In genomic region chr3:102299125-102299877, GRCh38 we compare ENCODE assay signal across 15 cellular contexts.
DNase-seq lines count a peak whose midpoint lies in the region; ATAC-seq and TF ChIP-seq lines count a peak whose summit lies in the region.
"Had no signal": no experiment of that assay in that cellular context is flagged by ENCODE, and none has a peak within 500 bp of the region (broad histone marks: within the 10 kb centered on the region; RNA-seq: fewer than 3 reads in every experiment).

No MANE protein-coding gene starts in this region.

- H3K4me1 Mint-ChIP-seq in activated CD4-positive, alpha-beta T cell treated with anti-CD3 and anti-CD28 coated beads, Interleukin-2, amount 10 ng/mL, durations not matched to agents 24 days and 14 days: peaks cover 7% of the 10 kb centered on the region
- no peaks in the 10 kb centered on the region for H3K4me1 Mint-ChIP-seq in activated T-cell treated with anti-CD3 and anti-CD28 coated beads, Interleukin-2, amount 50 U/mL, for 4 hours (ENCODE audit: low read depth)

- H3K23ac ChIP-seq in mesendoderm (ENCODE audit: low read length): no peak overlapping the region
- no peak overlapping the region for H3K23ac ChIP-seq in mesenchymal stem cell (ENCODE audit: low read length in 2 of 2)

- no peaks in the 10 kb centered on the region for H3K36me3 ChIP-seq in PC-3 (ENCODE audit: low read depth, low read length)
- no peaks in the 10 kb centered on the region for H3K36me3 ChIP-seq in mesendoderm (ENCODE audit: control insufficient read depth, insufficient read depth, low read length)
- H3K36me3 ChIP-seq in mesenchymal stem cell (ENCODE audit: control insufficient read depth in 1 of 2, insufficient read depth in 2 of 2, low read depth in 1 of 2, low read length in 2 of 2): no peaks in the 10 kb centered on the region
- H3K36me3 ChIP-seq: gastroesophageal sphincter, tibial artery had no signal

- no peaks in the 10 kb centered on the region for H3K9me2 ChIP-seq in PC-3 (replicated peaks; ENCODE audit: low read length)

- H3K18ac ChIP-seq in mesendoderm (ENCODE audit: low read length): no peak overlapping the region
- H3K18ac ChIP-seq in mesenchymal stem cell (ENCODE audit: low read depth in 1 of 2, low read length in 2 of 2): no peak overlapping the region

- H3K4me2 ChIP-seq in PC-3 (ENCODE audit: low read length) (peak overlapping the region; percentile 52), mesendoderm (ENCODE audit: low read length) (no peak overlapping the region), mesenchymal stem cell (ENCODE audit: low read length, poor library complexity, severe bottlenecking) (no peak overlapping the region)

- POLR2A ChIA-PET in PC-3 (lab: Charles Lee; ENCODE audit: unreplicated experiment): interaction anchor here (0.5 kb wide), 1 partner anchor 18 kb away, joined by 4 read pairs; no protein-coding TSS in a partner anchor

- H3K4me3 ChIP-seq in PC-3 (ENCODE audit: low read length) (peak overlapping the region; percentile 13; the same call in 1 of the 2 replicates), mesendoderm (ENCODE audit: low read length) (no peak overlapping the region), mesenchymal stem cell (ENCODE audit: insufficient read depth in 1 of 2, low read depth in 1 of 2, low read length in 2 of 2) (no peak overlapping the region)
- H3K4me3 ChIP-seq: gastroesophageal sphincter, SK-N-MC, tibial artery had no signal

- no peaks in the 10 kb centered on the region for H3K9me3 Mint-ChIP-seq in activated CD4-positive, alpha-beta T cell treated with anti-CD3 and anti-CD28 coated beads, Interleukin-2, amount 10 ng/mL, durations not matched to agents 24 days and 14 days
- no peaks in the 10 kb centered on the region for H3K9me3 Mint-ChIP-seq in activated T-cell treated with anti-CD3 and anti-CD28 coated beads, Interleukin-2, amount 50 U/mL, for 4 hours

- no peaks in the 10 kb centered on the region for H3K36me3 Mint-ChIP-seq in activated CD4-positive, alpha-beta T cell treated with anti-CD3 and anti-CD28 coated beads, Interleukin-2, amount 10 ng/mL, durations not matched to agents 24 days and 14 days (ENCODE audit: low read depth)
- H3K36me3 Mint-ChIP-seq in activated T-cell treated with anti-CD3 and anti-CD28 coated beads, Interleukin-2, amount 50 U/mL, for 4 hours (ENCODE audit: insufficient read depth): no peaks in the 10 kb centered on the region

- H4K8ac ChIP-seq in mesendoderm (ENCODE audit: low read depth, low read length) (no peak overlapping the region), mesenchymal stem cell (ENCODE audit: low read length) (no peak overlapping the region)

- no peak overlapping the region for H3K27ac Mint-ChIP-seq in activated CD4-positive, alpha-beta T cell treated with anti-CD3 and anti-CD28 coated beads, Interleukin-2, amount 10 ng/mL, durations not matched to agents 24 days and 14 days
- H3K27ac Mint-ChIP-seq: endodermal cell, WTC11 had no signal

- H2BK120ac ChIP-seq in mesendoderm (ENCODE audit: low read depth, low read length) (no peak overlapping the region), mesenchymal stem cell (ENCODE audit: low read depth, low read length) (no peak overlapping the region)

- H3K4ac ChIP-seq in mesendoderm (ENCODE audit: low read depth, low read length): no peak overlapping the region
- H3K4ac ChIP-seq in mesenchymal stem cell (ENCODE audit: low read depth in 1 of 2, low read length in 2 of 2): no peak overlapping the region

- peak overlapping the region; percentile 37 for H4K5ac ChIP-seq in mesendoderm (ENCODE audit: low read length)

- H3K79me2 ChIP-seq in PC-3 (ENCODE audit: low read length): no peaks in the 10 kb centered on the region
- no peaks in the 10 kb centered on the region for H3K79me2 ChIP-seq in mesendoderm (ENCODE audit: control insufficient read depth, insufficient read depth, low read length)

- no TSS peak for BruUV-seq in PC-3 (replicated peaks; lab: Mats Ljungman, UMichigan)

- peaks cover 45% of the 10 kb centered on the region for H3K4me1 ChIP-seq in PC-3 (ENCODE audit: insufficient read depth, low read length)
- no peaks in the 10 kb centered on the region for H3K4me1 ChIP-seq in mesendoderm (ENCODE audit: control insufficient read depth, low read depth, low read length)
- H3K4me1 ChIP-seq in mesenchymal stem cell (ENCODE audit: control insufficient read depth, insufficient read depth, low read depth, low read length): no peaks in the 10 kb centered on the region
- H3K4me1 ChIP-seq: Caco-2, gastroesophageal sphincter, tibial artery had no signal

- no peaks in the 10 kb centered on the region for H3F3A ChIP-seq in PC-3 (ENCODE audit: low read length, unreplicated experiment)

- H3K79me1 ChIP-seq in mesendoderm (ENCODE audit: low read length): no peaks in the 10 kb centered on the region
- no peaks in the 10 kb centered on the region for H3K79me1 ChIP-seq in mesenchymal stem cell (replicated peaks; ENCODE audit: low read length, poor library complexity, severe bottlenecking)

- peak; percentile 63 for DNase-seq in activated CD4-positive, alpha-beta T cell treated with anti-CD3 and anti-CD28 coated beads, Interleukin-2, amount 10 ng/mL, durations not matched to agents 24 days and 14 days
- DNase-seq in activated CD4-positive, alpha-beta T cell treated with anti-CD3 and anti-CD28 coated beads, Interleukin-2, amount 50 U/mL, for 4 hours: no peak
- DNase-seq in PC-3: peak; percentile 97
- no peak for DNase-seq in mesendoderm
- DNase-seq in mesenchymal stem cell: no peak
- no peak for DNase-seq in 8988T
- DNase-seq in activated T-cell treated with anti-CD3 and anti-CD28 coated beads, Interleukin-2, amount 50 U/mL, for 4 hours: no peak
- DNase-seq: Caco-2, endodermal cell, NCI-H1930, tibial artery had no signal

- ATAC-seq in GM19351 (IDR thresholded peaks at IDR 0.05; ENCODE audit: unreplicated experiment) (peak; percentile 45), PC-3 (peak; percentile 96)
- ATAC-seq in activated T-cell treated with anti-CD3 and anti-CD28 coated beads, Interleukin-2, amount 50 U/mL, for 4 hours: no peak
- ATAC-seq: gastroesophageal sphincter, WTC11 had no signal

- intact Hi-C loops in activated CD4-positive, alpha-beta T cell treated with anti-CD3 and anti-CD28 coated beads, Interleukin-2, amount 10 ng/mL, durations not matched to agents 24 days and 14 days (cut with micrococcal nuclease): no loop called here
- intact Hi-C loops in PC-3 (cut with micrococcal nuclease): loop anchor here (1.0 kb wide), 1 partner anchor 61 kb away; no protein-coding TSS in a partner anchor

- H2BK5ac ChIP-seq in mesendoderm (ENCODE audit: low read length) (no peak overlapping the region), mesenchymal stem cell (ENCODE audit: low read depth, low read length, poor library complexity, severe bottlenecking) (no peak overlapping the region)

- H3K27me3 ChIP-seq in PC-3 (ENCODE audit: low read length) (no peaks in the 10 kb centered on the region), mesendoderm (ENCODE audit: insufficient read depth, low read length, poor library complexity) (no peaks in the 10 kb centered on the region), mesenchymal stem cell (ENCODE audit: control insufficient read depth in 1 of 2, insufficient read depth in 1 of 2, low read length in 2 of 2) (peaks cover 0 to 3% of the 10 kb centered on the region in 2 experiments)
- H3K27me3 ChIP-seq: gastroesophageal sphincter, tibial artery had no signal

- H2BK15ac ChIP-seq in mesendoderm (replicated peaks; ENCODE audit: low read depth): no peak overlapping the region
- no peak overlapping the region for H2BK15ac ChIP-seq in mesenchymal stem cell (ENCODE audit: low read depth, poor library complexity, severe bottlenecking)

- H3K27me3 Mint-ChIP-seq in activated CD4-positive, alpha-beta T cell treated with anti-CD3 and anti-CD28 coated beads, Interleukin-2, amount 10 ng/mL, durations not matched to agents 24 days and 14 days: peaks cover 3% of the 10 kb centered on the region
- H3K27me3 Mint-ChIP-seq in activated T-cell treated with anti-CD3 and anti-CD28 coated beads, Interleukin-2, amount 50 U/mL, for 4 hours (ENCODE audit: low read depth): peaks cover 13% of the 10 kb centered on the region

- no peak for TF ChIP-seq CTCF in PC-3 (conservative IDR thresholded peaks at IDR 0.05; ENCODE audit: low read depth, low read length)

- CTCF ChIA-PET in PC-3 (lab: Charles Lee): no interaction called here

- H3K9me3 ChIP-seq in PC-3 (ENCODE audit: low read length): no peaks in the 10 kb centered on the region
- no peaks in the 10 kb centered on the region for H3K9me3 ChIP-seq in mesenchymal stem cell (ENCODE audit: control insufficient read depth, low read length)
- H3K9me3 ChIP-seq: Caco-2, gastroesophageal sphincter, tibial artery had no signal

- H3K9ac ChIP-seq in PC-3 (ENCODE audit: low read length) (peak overlapping the region; percentile 26; the same call in 1 of the 2 replicates), mesendoderm (ENCODE audit: low read length) (no peak overlapping the region), mesenchymal stem cell (ENCODE audit: low read length) (no peak overlapping the region)

- H2AFZ ChIP-seq in PC-3 (ENCODE audit: low read length) (peak overlapping the region; percentile 14; the same call in 1 of the 2 replicates), mesenchymal stem cell (ENCODE audit: low read depth, low read length) (no peak overlapping the region)

- no peak overlapping the region for H3K4me3 Mint-ChIP-seq in activated CD4-positive, alpha-beta T cell treated with anti-CD3 and anti-CD28 coated beads, Interleukin-2, amount 10 ng/mL, durations not matched to agents 24 days and 14 days
- H3K4me3 Mint-ChIP-seq in activated T-cell treated with anti-CD3 and anti-CD28 coated beads, Interleukin-2, amount 50 U/mL, for 4 hours: no peak overlapping the region
- H3K4me3 Mint-ChIP-seq: endodermal cell, WTC11 had no signal

- no peak overlapping the region for H4K91ac ChIP-seq in mesenchymal stem cell (ENCODE audit: low read length)

- H3K14ac ChIP-seq in mesenchymal stem cell (ENCODE audit: low read length in 2 of 2): no peak overlapping the region

- no peak overlapping the region for H2AK5ac ChIP-seq in mesendoderm (ENCODE audit: low read length)
- H2AK5ac ChIP-seq in mesenchymal stem cell (ENCODE audit: low read length, severe bottlenecking): no peak overlapping the region

- no peak overlapping the region for H2BK12ac ChIP-seq in mesenchymal stem cell (ENCODE audit: low read length in 2 of 2)

- peak overlapping the region; percentile 82 for H3K27ac ChIP-seq in PC-3 (ENCODE audit: low read length)
- H3K27ac ChIP-seq in mesendoderm (ENCODE audit: low read depth, low read length): no peak overlapping the region
- no peak overlapping the region for H3K27ac ChIP-seq in mesenchymal stem cell (ENCODE audit: low read length, poor library complexity, severe bottlenecking)
- H3K27ac ChIP-seq: gastroesophageal sphincter, SK-N-MC, tibial artery had no signal

- no peak overlapping the region for H3K56ac ChIP-seq in mesendoderm (ENCODE audit: low read length)

- WGBS in mesendoderm (ENCODE audit: extremely low coverage, insufficient coverage, low lambda C conversion rate): no CpG with 5 or more reads among the region's 3 CpGs
- 83% methylated on average over 2 of the region's 3 CpGs for WGBS in mesenchymal stem cell

- no peaks in the 10 kb centered on the region for H4K20me1 ChIP-seq in PC-3 (ENCODE audit: low read length)

Comparison
In these comparisons a context has a peak if more than half of its experiments do, and no peak if none do; other contexts are left out.
1. DNase-seq: peak in activated CD4-positive, alpha-beta T cell treated with anti-CD3 and anti-CD28 coated beads, Interleukin-2, amount 10 ng/mL, durations not matched to agents 24 days and 14 days (single experiment) and PC-3 (single experiment); none in activated CD4-positive, alpha-beta T cell treated with anti-CD3 and anti-CD28 coated beads, Interleukin-2, amount 50 U/mL, for 4 hours (0 of 2), mesendoderm (single experiment), mesenchymal stem cell (single experiment), 8988T (single experiment) and activated T-cell treated with anti-CD3 and anti-CD28 coated beads, Interleukin-2, amount 50 U/mL, for 4 hours (single experiment).
2. ATAC-seq: peak in GM19351 (single experiment) and PC-3 (single experiment); none in activated T-cell treated with anti-CD3 and anti-CD28 coated beads, Interleukin-2, amount 50 U/mL, for 4 hours (0 of 2).